In the genomic region with DNA sequence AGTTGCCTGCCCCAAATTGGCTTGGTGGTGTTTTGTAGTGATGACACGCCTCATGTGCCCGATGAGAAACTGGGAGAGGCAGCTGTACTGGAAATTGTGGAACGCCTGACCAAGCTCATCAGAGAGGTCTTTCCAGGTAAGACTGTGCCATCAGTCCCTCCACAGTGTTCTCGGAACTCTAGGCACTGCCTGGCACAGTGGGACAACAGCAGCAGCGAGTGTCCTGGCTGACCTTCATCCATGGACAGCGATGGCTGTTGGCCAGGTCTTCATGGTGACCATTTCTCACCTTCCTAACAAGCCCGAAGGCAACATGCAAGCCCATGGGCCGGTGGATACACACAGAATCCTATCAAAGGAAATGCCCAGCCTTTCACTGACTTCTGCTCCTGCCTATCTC, we compare ENCODE assay signal across 21 cellular contexts. TPM values are rescaled to one million over a fixed set of nuclear protein-coding genes. Genes with fewer than 3 reads are reported as not detected.
DNase-seq lines count a peak whose midpoint lies in the region; ATAC-seq and TF ChIP-seq lines count a peak whose summit lies in the region.
"Had no signal": no experiment of that assay in that cellular context is flagged by ENCODE, and none has a peak within 500 bp of the region (broad histone marks: within the 10 kb centered on the region; RNA-seq: fewer than 3 reads in every experiment).

No MANE protein-coding gene starts in this region.

- no peak overlapping the region for H4K91ac ChIP-seq in IMR-90 (ENCODE audit: insufficient read depth, low read depth, low read length)

- H3K4me1 Mint-ChIP-seq in nephron progenitor cell = peaks cover 51% of the 10 kb centered on the region
- H3K4me1 Mint-ChIP-seq: B cell had no signal

- H3K4ac ChIP-seq in IMR-90 (ENCODE audit: low read depth, low read length) = no peak overlapping the region

- H2BK20ac ChIP-seq in IMR-90 (ENCODE audit: low read depth, low read length) = no peak overlapping the region

- peak overlapping the region; percentile 83 for H3K27ac Mint-ChIP-seq in nephron progenitor cell
- H3K27ac Mint-ChIP-seq: B cell; CD4-positive, alpha-beta T cell; CD8-positive, alpha-beta T cell had no signal

- H3K27me3 Mint-ChIP-seq in nephron progenitor cell (ENCODE audit: low read depth, poor library complexity) = peaks cover 9% of the 10 kb centered on the region
- H3K27me3 Mint-ChIP-seq: B cell; CD4-positive, alpha-beta T cell had no signal

- H4K5ac ChIP-seq in IMR-90 (ENCODE audit: low read depth, low read length) = no peak overlapping the region

- no peak overlapping the region for H3K56ac ChIP-seq in IMR-90 (ENCODE audit: extremely low read depth, insufficient read depth, low read length)

- WGBS in IMR-90 (ENCODE audit: extremely low coverage in 2 of 2, insufficient read length in 1 of 2), 2 experiments = 86% methylated on average over 6 of the region's 8 CpGs; no CpG with 5 or more reads in 1 of the 2 experiments

- dilution Hi-C loops in IMR-90 (cut with HindIII; ENCODE audit: low sequenced_read_pairs, unreplicated experiment) = no loop called here

- peaks cover 0 to 7% of the 10 kb centered on the region in 2 donors for H3K4me1 ChIP-seq in right atrium auricular region
- H3K4me1 ChIP-seq in IMR-90 (ENCODE audit: control insufficient read depth, insufficient read depth, low read length) = no peaks in the 10 kb centered on the region
- peaks cover 18 to 20% of the 10 kb centered on the region in 2 experiments for H3K4me1 ChIP-seq in neutrophil (ENCODE audit: control insufficient read depth in 1 of 2, insufficient read depth in 1 of 2, low read depth in 1 of 2, low read length in 1 of 2)
- H3K4me1 ChIP-seq: A549, Caco-2 had no signal

- ATAC-seq in Right ventricle myocardium inferior (peak; percentile 3), IMR-90 (ENCODE audit: low read depth) (no peak), HG02588 (IDR thresholded peaks at IDR 0.05; ENCODE audit: unreplicated experiment) (no peak)
- ATAC-seq: A549; CD8-positive, alpha-beta T cell had no signal

- H3K9me3 ChIP-seq in right atrium auricular region (no peaks in the 10 kb centered on the region), IMR-90 (ENCODE audit: control insufficient read depth, insufficient read depth, low read length) (no peaks in the 10 kb centered on the region), neutrophil (no peaks in the 10 kb centered on the region)
- H3K9me3 ChIP-seq: A549; BLaER1 treated with 17β-estradiol and CSF1 and Interleukin-3, amounts not matched to agents 10 nM and 100 nM; Caco-2 had no signal

- H3K14ac ChIP-seq in IMR-90 (replicated peaks; ENCODE audit: low read depth, low read length) = no peak overlapping the region

- DNase-seq in Right ventricle myocardium inferior (ENCODE audit: missing footprints) = no peak
- no peak for DNase-seq in right atrium auricular region (ENCODE audit: low spot score)
- no peak for DNase-seq in IMR-90
- no peak for DNase-seq in nephron progenitor cell
- no peak for DNase-seq in T-helper 2 cell
- no peak for DNase-seq in NCI-H2029 (lab: John Stamatoyannopoulos, UW)
- DNase-seq: AML-193; Caco-2; Calu3; CD4-positive, alpha-beta T cell; CD8-positive, alpha-beta T cell; DMS79 treated with DMSO at 0.1 percent for 48 hours; GF-D8 had no signal

- TF ChIP-seq CTCF in right atrium auricular region (IDR thresholded peaks at IDR 0.05) (no peak), IMR-90 (conservative IDR thresholded peaks at IDR 0.05; ENCODE audit: low read depth, low read length) (no peak), nephron progenitor cell (IDR thresholded peaks at IDR 0.05) (no peak), neutrophil (IDR thresholded peaks at IDR 0.05) (no peak)

- no peaks in the 10 kb centered on the region for H3K9me3 Mint-ChIP-seq in nephron progenitor cell
- H3K9me3 Mint-ChIP-seq: CD4-positive, alpha-beta T cell; CD8-positive, alpha-beta T cell had no signal

- H3K36me3 Mint-ChIP-seq in nephron progenitor cell (ENCODE audit: low read depth) = no peaks in the 10 kb centered on the region
- H3K36me3 Mint-ChIP-seq: CD8-positive, alpha-beta T cell had no signal

- no peak overlapping the region for H3K18ac ChIP-seq in IMR-90 (ENCODE audit: low read depth, low read length)

- H2BK120ac ChIP-seq in IMR-90 (ENCODE audit: low read depth, low read length) = no peak overlapping the region

- no peak overlapping the region for H3K4me2 ChIP-seq in IMR-90 (ENCODE audit: low read depth, low read length)
- H3K4me2 ChIP-seq: A549; BLaER1 treated with 17β-estradiol and CSF1 and Interleukin-3, amounts not matched to agents 10 nM and 100 nM had no signal

- H3K27ac ChIP-seq in right atrium auricular region (no peak overlapping the region), IMR-90 (ENCODE audit: insufficient read depth, low read length) (no peak overlapping the region), neutrophil (peak overlapping the region; percentile 4)
- H3K27ac ChIP-seq: 22Rv1, A549, C4-2B had no signal

- POLR2A ChIA-PET in IMR-90 (lab: Charles Lee; ENCODE audit: unreplicated experiment) = no interaction called here

- no peak overlapping the region for H2BK15ac ChIP-seq in IMR-90 (ENCODE audit: low read depth, low read length)

- no peak overlapping the region for H3K23ac ChIP-seq in IMR-90 (ENCODE audit: low read depth, low read length)

- no peak overlapping the region for H3K4me3 Mint-ChIP-seq in nephron progenitor cell
- H3K4me3 Mint-ChIP-seq: B cell; CD4-positive, alpha-beta T cell; CD8-positive, alpha-beta T cell had no signal

- no peaks in the 10 kb centered on the region for H3K27me3 ChIP-seq in right atrium auricular region
- H3K27me3 ChIP-seq in IMR-90 (ENCODE audit: control insufficient read depth, insufficient read depth, low read length) = peaks cover 25% of the 10 kb centered on the region
- no peaks in the 10 kb centered on the region for H3K27me3 ChIP-seq in neutrophil
- H3K27me3 ChIP-seq: BLaER1 treated with 17β-estradiol and CSF1 and Interleukin-3, amounts not matched to agents 10 nM and 100 nM had no signal

- CTCF ChIA-PET in IMR-90 (lab: Yijun Ruan, JAX) = no interaction called here

- H3K9me1 ChIP-seq in IMR-90 (ENCODE audit: insufficient read depth, low read length) = no peaks in the 10 kb centered on the region; the same call in 1 of the 2 replicates

- in situ Hi-C loops in IMR-90 (cut with MboI; ENCODE audit: low sequenced_read_pairs) = no loop called here

- peak overlapping the region; percentile 5 for H2AFZ ChIP-seq in IMR-90 (replicated peaks; ENCODE audit: low read length, poor library complexity)

- intact Hi-C loops in Right ventricle myocardium inferior (cut with DNase I) (no loop called here), IMR-90 (cut with micrococcal nuclease) (no loop called here)

- H4K8ac ChIP-seq in IMR-90 (ENCODE audit: low read depth in 2 of 2, low read length in 2 of 2) = no peak overlapping the region

- H2AK9ac ChIP-seq in IMR-90 (replicated peaks; ENCODE audit: low read depth, low read length, poor library complexity) = no peak overlapping the region

- H2BK5ac ChIP-seq in IMR-90 (ENCODE audit: low read depth, low read length, poor library complexity, severe bottlenecking) = no peak overlapping the region

- H3K36me3 ChIP-seq in right atrium auricular region = no peaks in the 10 kb centered on the region
- no peaks in the 10 kb centered on the region for H3K36me3 ChIP-seq in IMR-90 (ENCODE audit: control insufficient read depth, insufficient read depth, low read length)
- no peaks in the 10 kb centered on the region for H3K36me3 ChIP-seq in neutrophil
- H3K36me3 ChIP-seq: BLaER1 treated with 17β-estradiol and CSF1 and Interleukin-3, amounts not matched to agents 10 nM and 100 nM had no signal

- H3K4me3 ChIP-seq in right atrium auricular region (no peak overlapping the region), IMR-90 (ENCODE audit: insufficient read depth, low read depth, low read length) (no peak overlapping the region), neutrophil (ENCODE audit: low read depth in 1 of 2, low read length in 1 of 2) (no peak overlapping the region)
- H3K4me3 ChIP-seq: A549; BLaER1 treated with 17β-estradiol and CSF1 and Interleukin-3, amounts not matched to agents 10 nM and 100 nM had no signal

- no peak overlapping the region for H3K9ac ChIP-seq in IMR-90 (ENCODE audit: low read depth, low read length)
- H3K9ac ChIP-seq: BLaER1 treated with 17β-estradiol and CSF1 and Interleukin-3, amounts not matched to agents 10 nM and 100 nM had no signal

- TF ChIP-seq RAD21 in IMR-90 (IDR thresholded peaks at IDR 0.05; ENCODE audit: low read length) = no peak

- BruUV-seq in IMR-90 (replicated peaks; lab: Mats Ljungman, UMichigan) = no TSS peak

- no peak for TF ChIP-seq POLR2A in IMR-90 (IDR thresholded peaks at IDR 0.05; ENCODE audit: low read depth, low read length)

- H2AK5ac ChIP-seq in IMR-90 (ENCODE audit: low read depth, low read length) = no peak overlapping the region

- no peaks in the 10 kb centered on the region for H4K20me1 ChIP-seq in IMR-90 (ENCODE audit: insufficient read depth, low read length)
- H4K20me1 ChIP-seq: BLaER1 treated with 17β-estradiol and CSF1 and Interleukin-3, amounts not matched to agents 10 nM and 100 nM had no signal

- H3K79me1 ChIP-seq in IMR-90 (ENCODE audit: low read depth in 1 of 2, low read length in 2 of 2) = no peaks in the 10 kb centered on the region

TF ChIP-seq in IMR-90, 13 proteins besides CTCF, POLR2A, EP300 and RAD21 (continues in another document):
- TF ChIP-seq BHLHE40 (IDR thresholded peaks at IDR 0.05; ENCODE audit: low read depth, low read length) (no peak), CEBPB (IDR thresholded peaks at IDR 0.05; ENCODE audit: low read depth, low read length) (no peak), MXI1 (IDR thresholded peaks at IDR 0.05; ENCODE audit: borderline replicate concordance, low read depth, low read length) (no peak), CHD1 (IDR thresholded peaks at IDR 0.05; ENCODE audit: low read depth, low read length) (no peak)

RNA-seq across cellular contexts. Expression of a gene that starts 10.7 kb away (rescaled TPM):
- 6.2 TPM for total RNA-seq in Right ventricle myocardium inferior
- total RNA-seq in right atrium auricular region = 10 to 100 TPM in 1 of 2 donors, 1 to 10 TPM in 1; 6.8 to 10.8 TPM
- 1.1 TPM in 2 replicates for total RNA-seq in IMR-90 (2012; rRNA removed)
- polyA plus RNA-seq in IMR-90 (2012; rRNA removed) = 10.7 and 12.8 TPM in 2 replicates
- polyA plus RNA-seq in IMR-90 (2012; cell fraction: cytosol; rRNA removed) = 11.8 and 16.5 TPM in 2 replicates
- 6.5 and 10.7 TPM in 2 replicates for polyA plus RNA-seq in IMR-90 (2012; cell fraction: nucleus; rRNA removed; ENCODE audit: low replicate concordance)

RNA-seq across cellular contexts. Expression of a gene that starts 14.2 kb away (rescaled TPM):
- total RNA-seq in Right ventricle myocardium inferior = not detected
- total RNA-seq in right atrium auricular region = 1 to 10 TPM in 1 of 2 donors, under 1 TPM in 1; 0.78 to 6.7 TPM
- total RNA-seq in IMR-90 (2012; rRNA removed) = not detected in 2 replicates
- polyA plus RNA-seq in IMR-90 (2012; rRNA removed) = not detected in 2 replicates
- 0.04 and 0.05 TPM in 2 replicates for polyA plus RNA-seq in IMR-90 (2012; cell fraction: cytosol; rRNA removed)
- polyA plus RNA-seq in IMR-90 (2012; cell fraction: nucleus; rRNA removed; ENCODE audit: low replicate concordance) = not detected in 2 replicates
- total RNA-seq: A172; B cell; CD4-positive, alpha-beta T cell; CD8-positive, alpha-beta T cell had no signal

RNA-seq across cellular contexts. Expression of a gene that starts 34.7 kb away (rescaled TPM):
- 24.0 TPM for total RNA-seq in Right ventricle myocardium inferior
- total RNA-seq in right atrium auricular region = 10 to 100 TPM; 16.9 to 27.8 TPM
- 30.6 and 45.3 TPM in 2 replicates for total RNA-seq in IMR-90 (2012; rRNA removed)
- polyA plus RNA-seq in IMR-90 (2012; rRNA removed) = 22.5 and 34.4 TPM in 2 replicates
- polyA plus RNA-seq in IMR-90 (2012; cell fraction: cytosol; rRNA removed) = 16.8 and 26.7 TPM in 2 replicates
- 3.9 and 9.4 TPM in 2 replicates for polyA plus RNA-seq in IMR-90 (2012; cell fraction: nucleus; rRNA removed; ENCODE audit: low replicate concordance)
